ENCODE assay signal across 13 cellular contexts in the genomic region with DNA sequence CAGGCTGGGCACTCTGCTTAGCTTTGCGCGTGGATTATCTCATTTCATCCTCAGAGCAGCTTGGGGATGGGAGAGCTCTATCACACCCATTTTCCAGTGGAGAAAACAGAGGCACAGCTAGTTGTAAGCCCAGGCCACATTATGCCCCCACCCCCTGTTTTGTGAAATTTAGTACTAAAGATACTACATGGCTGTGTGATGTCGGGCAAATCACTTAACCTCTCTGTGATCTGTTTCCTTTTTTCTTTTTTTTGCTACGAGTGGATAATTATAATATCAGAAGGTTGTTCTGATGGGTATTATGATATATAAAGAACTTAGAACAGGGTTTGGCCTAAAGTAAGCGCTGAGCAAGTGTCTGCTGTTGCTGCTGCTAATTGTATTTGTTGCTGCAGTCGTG. TPM values are rescaled to one million over a fixed set of nuclear protein-coding genes. Genes with fewer than 3 reads are reported as not detected.
DNase-seq lines count a peak whose midpoint lies in the region; ATAC-seq, FAIRE-seq and TF ChIP-seq lines count a peak whose summit lies in the region.
"Had no signal": no experiment of that assay in that cellular context is flagged by ENCODE, and none has a peak within 500 bp of the region (broad histone marks: within the 10 kb centered on the region; RNA-seq: fewer than 3 reads in every experiment).

No MANE protein-coding gene starts in this region.

- CTCF ChIA-PET in RWPE1 (lab: Yijun Ruan, JAX), result no interaction called here
- CTCF ChIA-PET in K562 (lab: Yijun Ruan, JAX; ENCODE audit: low intra/inter-chr PET ratio), result no interaction called here

- H3K9me3 ChIP-seq in K562 (replicated peaks; ENCODE audit: control insufficient read depth, insufficient read depth, low read depth, low read length) (no peaks in the 10 kb centered on the region), mucosa of descending colon (peaks cover 4% of the 10 kb centered on the region)

- no peaks in the 10 kb centered on the region for H3K79me2 ChIP-seq in K562 (ENCODE audit: control insufficient read depth, insufficient read depth, low read length)

- no peak for ATAC-seq in K562
- ATAC-seq in mucosa of descending colon, result no peak
- ATAC-seq: HCT116 had no signal

- H3K4me2 ChIP-seq in K562 (ENCODE audit: insufficient read depth, low read length), result no peak overlapping the region
- H3K4me2 ChIP-seq: BLaER1 had no signal

- FAIRE-seq in K562 (lab: Jason Lieb, UNC), result no peak
- FAIRE-seq: H54 had no signal

- H3K4me1 ChIP-seq in K562 (replicated peaks in 1 of 2; ENCODE audit: control insufficient read depth in 2 of 2, insufficient read depth in 2 of 2, low read length in 2 of 2) (0 out of 5 replicates have a peak, but pooled peaks cover 0 to 2% of the 10 kb centered on the region in 2 experiments), mucosa of descending colon (ENCODE audit: low read depth) (peaks cover under 1% of the 10 kb centered on the region)

- H3K36me3 ChIP-seq in K562 (ENCODE audit: control insufficient read depth, insufficient read depth, low read length) (no peaks in the 10 kb centered on the region), mucosa of descending colon (ENCODE audit: low read depth) (no peaks in the 10 kb centered on the region)

- no peaks in the 10 kb centered on the region for H3K9me1 ChIP-seq in K562 (ENCODE audit: control insufficient read depth, insufficient read depth, low read length)

- POLR2A ChIA-PET in RWPE1 (lab: Yijun Ruan, JAX; ENCODE audit: low non-redundant PET), result no interaction called here
- POLR2A ChIA-PET in K562 (lab: Yijun Ruan, JAX), result no interaction called here

- no peak for TF ChIP-seq CTCF in RWPE1 (conservative IDR thresholded peaks at IDR 0.05; ENCODE audit: low read depth)
- TF ChIP-seq CTCF in K562 (IDR thresholded peaks at IDR 0.05 in 2 of 3, conservative IDR thresholded peaks at IDR 0.05 in 1 of 3; ENCODE audit: insufficient read depth in 2 of 3, low read depth in 1 of 3, low read length in 3 of 3), result no peak
- TF ChIP-seq CTCF in mucosa of descending colon (IDR thresholded peaks at IDR 0.05), result no peak

- no peak overlapping the region for H3K9ac ChIP-seq in K562 (ENCODE audit: insufficient read depth in 1 of 2, low read depth in 2 of 2, low read length in 2 of 2)
- H3K9ac ChIP-seq: BLaER1 had no signal

- intact Hi-C loops in K562 (cut with micrococcal nuclease) (no loop called here), mucosa of descending colon (cut with DNase I, micrococcal nuclease) (no loop called here)

- no peak for TF ChIP-seq POLR2A in K562 (conservative IDR thresholded peaks at IDR 0.05)

- H3K27me3 ChIP-seq in K562 (ENCODE audit: control insufficient read depth in 2 of 2, insufficient read depth in 2 of 2, low read length in 2 of 2), result peaks cover 29 to 63% of the 10 kb centered on the region in 2 experiments; a peak in 4 of 5 replicates
- H3K27me3 ChIP-seq: BLaER1 had no signal

- H3K27ac ChIP-seq in RWPE1, result peak overlapping the region; percentile 71
- no peak overlapping the region for H3K27ac ChIP-seq in K562 (ENCODE audit: extremely low read depth, low read depth, low read length)
- H3K27ac ChIP-seq in epithelial cell of prostate, result peak overlapping the region; percentile 53
- H3K27ac ChIP-seq: BLaER1 had no signal

- no peak overlapping the region for H3K4me3 ChIP-seq in K562
- H3K4me3 ChIP-seq in mucosa of descending colon, result no peak overlapping the region
- H3K4me3 ChIP-seq: BLaER1 had no signal

- no peaks in the 10 kb centered on the region for H4K20me1 ChIP-seq in K562 (replicated peaks; ENCODE audit: control insufficient read depth, insufficient read depth, low read length)
- H4K20me1 ChIP-seq: BLaER1 had no signal

- no peak for TF ChIP-seq EP300 in K562 (IDR thresholded peaks at IDR 0.05; ENCODE audit: low read length)

- no peak for TF ChIP-seq RAD21 in K562 (CRISPR knock-in tag; conservative IDR thresholded peaks at IDR 0.05 in 1 of 2, IDR thresholded peaks at IDR 0.05 in 1 of 2)

- H2AFZ ChIP-seq in K562 (ENCODE audit: low read depth, low read length), result no peak overlapping the region

- no TSS peak for BruUV-seq in K562 (replicated peaks; lab: Mats Ljungman, UMichigan)

- DNase-seq in RWPE1 (ENCODE audit: low spot score) (no peak), K562 (ENCODE audit: extremely low read depth in 1 of 4, low spot score in 3 of 4) (no peak), epithelial cell of prostate (ENCODE audit: low read depth, low spot score) (no peak), NCI-H1417 (lab: John Stamatoyannopoulos, UW) (no peak), activated gamma-delta T cell treated with Interleukin-2 at 50 U/mL for 16 hours (no peak), mucosa of descending colon (no peak)
- DNase-seq: Caco-2; CD8-positive, alpha-beta memory T cell; DND-41; GDM1 had no signal

- 25% methylated on average over 6 of the region's 6 CpGs for WGBS in K562 (ENCODE audit: insufficient coverage, low coverage, missing lambda C conversion rate)

- in situ Hi-C loops in K562 (cut with MboI), result no loop called here

TF ChIP-seq in K562, 482 proteins besides CTCF, POLR2A, EP300 and RAD21:
- TF ChIP-seq GABPB1 (CRISPR knock-in tag; IDR thresholded peaks at IDR 0.05) (no peak), RBM25 (IDR thresholded peaks at IDR 0.05; ENCODE audit: low read depth, low read length, severe bottlenecking) (peak; percentile 74), TAL1 (IDR thresholded peaks at IDR 0.05) (no peak), ZNF311 (CRISPR knock-in tag; IDR thresholded peaks at IDR 0.05) (no peak), CBFB (CRISPR knock-in tag; IDR thresholded peaks at IDR 0.05) (no peak)

RNA-seq across cellular contexts. Expression of a gene that starts 41.6 kb away (rescaled TPM):
- 1.5 and 2.6 TPM in 2 replicates for total RNA-seq in K562 (2011; cell fraction: chromatin; rRNA removed; ENCODE audit: low replicate concordance)
- total RNA-seq in K562 (2011; cell fraction: nucleolus; rRNA removed), result 0.92 and 1.2 TPM in 2 replicates
- total RNA-seq in K562 (2011; cell fraction: nucleoplasm; rRNA removed), result 1.0 and 2.2 TPM in 2 replicates
- 0.05 TPM in 1 of 2 replicates, not detected in the other for total RNA-seq in K562 (2014; rRNA removed)
- 0.06 and 0.11 TPM in 2 replicates for total RNA-seq in K562 (2014; rRNA removed; fragmentation: Illumina TruSeq; extraction: Trizol)
- total RNA-seq in K562 (2015; rRNA removed; fragmentation: Illumina TruSeq; extraction: Trizol), result 0.08 and 0.18 TPM in 2 replicates
- total RNA-seq in K562 (2021), result 0.31 and 0.49 TPM in 2 replicates
- 0.18 and 0.45 TPM in 2 replicates for polyA plus RNA-seq in K562 (2011; rRNA removed)
- polyA plus RNA-seq in K562 (2011; cell fraction: cytosol; rRNA removed), result 0.21 and 0.27 TPM in 2 replicates
- 0.36 and 0.88 TPM in 2 replicates for polyA plus RNA-seq in K562 (2011; cell fraction: nucleus; rRNA removed)
- polyA plus RNA-seq in K562 (2012), result 0.13 and 0.47 TPM in 2 replicates
- polyA plus RNA-seq in K562 (2014; fragmentation: Illumina TruSeq; extraction: Trizol), result 0.10 TPM in 1 of 2 replicates, not detected in the other
- polyA plus RNA-seq in K562 (2014; fragmentation: Nextera tagmentation; extraction: Ambion mirVana), result under 1 TPM; 0.01 to 0.04 TPM
- polyA plus RNA-seq in K562 (2014; rRNA removed), result 0.07 and 0.20 TPM in 2 replicates
- polyA minus RNA-seq in K562 (2011; rRNA and poly(A)+ RNA removed), result 0.72 TPM in 1 of 2 replicates, not detected in the other
- polyA minus RNA-seq in K562 (2011; cell fraction: cytosol; rRNA and poly(A)+ RNA removed), result not detected in 2 replicates
- 0.13 and 0.67 TPM in 2 replicates for polyA minus RNA-seq in K562 (2011; cell fraction: nucleus; rRNA and poly(A)+ RNA removed)
- total RNA-seq in mucosa of descending colon, result 10 to 100 TPM; 12.1 to 25.5 (median 16.5) TPM
